In the genomic region with DNA sequence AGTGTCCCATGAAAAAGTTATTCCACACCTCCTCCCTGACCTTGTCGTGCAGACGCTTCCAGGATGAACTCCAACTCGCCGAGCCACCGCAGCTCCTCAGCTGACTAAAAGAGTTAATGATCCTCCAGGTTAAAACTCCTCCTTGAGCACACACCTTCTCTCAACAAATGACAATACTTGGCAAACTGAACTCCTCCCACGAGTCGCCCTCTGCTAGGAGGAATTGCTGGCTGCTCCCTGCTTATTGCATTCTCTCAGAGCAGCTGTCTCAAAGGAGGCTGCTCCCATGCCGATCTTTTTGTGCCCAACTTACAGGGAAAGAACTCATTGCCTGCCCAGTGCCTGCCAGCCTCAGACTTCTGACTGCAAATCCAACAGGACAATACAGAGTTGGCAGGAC, we compare ENCODE assay signal across 13 cellular contexts. TPM values are rescaled to one million over a fixed set of nuclear protein-coding genes. Genes with fewer than 3 reads are reported as not detected.
DNase-seq lines count a peak whose midpoint lies in the region; ATAC-seq and TF ChIP-seq lines count a peak whose summit lies in the region.
"Had no signal": no experiment of that assay in that cellular context is flagged by ENCODE, and none has a peak within 500 bp of the region (broad histone marks: within the 10 kb centered on the region; RNA-seq: fewer than 3 reads in every experiment).

A gene with protein sequence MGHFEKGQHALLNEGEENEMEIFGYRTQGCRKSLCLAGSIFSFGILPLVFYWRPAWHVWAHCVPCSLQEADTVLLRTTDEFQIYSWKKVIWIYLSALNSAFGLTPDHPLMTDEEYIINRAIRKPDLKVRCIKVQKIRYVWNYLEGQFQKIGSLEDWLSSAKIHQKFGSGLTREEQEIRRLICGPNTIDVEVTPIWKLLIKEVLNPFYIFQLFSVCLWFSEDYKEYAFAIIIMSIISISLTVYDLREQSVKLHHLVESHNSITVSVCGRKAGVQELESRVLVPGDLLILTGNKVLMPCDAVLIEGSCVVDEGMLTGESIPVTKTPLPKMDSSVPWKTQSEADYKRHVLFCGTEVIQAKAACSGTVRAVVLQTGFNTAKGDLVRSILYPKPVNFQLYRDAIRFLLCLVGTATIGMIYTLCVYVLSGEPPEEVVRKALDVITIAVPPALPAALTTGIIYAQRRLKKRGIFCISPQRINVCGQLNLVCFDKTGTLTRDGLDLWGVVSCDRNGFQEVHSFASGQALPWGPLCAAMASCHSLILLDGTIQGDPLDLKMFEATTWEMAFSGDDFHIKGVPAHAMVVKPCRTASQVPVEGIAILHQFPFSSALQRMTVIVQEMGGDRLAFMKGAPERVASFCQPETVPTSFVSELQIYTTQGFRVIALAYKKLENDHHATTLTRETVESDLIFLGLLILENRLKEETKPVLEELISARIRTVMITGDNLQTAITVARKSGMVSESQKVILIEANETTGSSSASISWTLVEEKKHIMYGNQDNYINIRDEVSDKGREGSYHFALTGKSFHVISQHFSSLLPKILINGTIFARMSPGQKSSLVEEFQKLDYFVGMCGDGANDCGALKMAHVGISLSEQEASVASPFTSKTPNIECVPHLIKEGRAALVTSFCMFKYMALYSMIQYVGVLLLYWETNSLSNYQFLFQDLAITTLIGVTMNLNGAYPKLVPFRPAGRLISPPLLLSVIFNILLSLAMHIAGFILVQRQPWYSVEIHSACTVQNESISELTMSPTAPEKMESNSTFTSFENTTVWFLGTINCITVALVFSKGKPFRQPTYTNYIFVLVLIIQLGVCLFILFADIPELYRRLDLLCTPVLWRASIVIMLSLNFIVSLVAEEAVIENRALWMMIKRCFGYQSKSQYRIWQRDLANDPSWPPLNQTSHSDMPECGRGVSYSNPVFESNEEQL (minus strand): TSS at position 106 of the 400 bp plus-strand sequence. CDS start 96 bp downstream, at position 10.

- H3K4me3 ChIP-seq in Panc1 (ENCODE audit: low read depth in 2 of 2, low read length in 2 of 2) (no peak within 1 kb of the TSS), esophagus (ENCODE audit: low read depth in 1 of 2, low read length in 2 of 2) (peak within 1 kb of the TSS; percentile 35 to 45), thyroid gland (replicated peaks in 1 of 3) (peak within 1 kb of the TSS; percentile 25 to 32 (median 26))
- H3K4me3 ChIP-seq: psoas muscle had no signal

- H3K9me3 Mint-ChIP-seq in glutamatergic neuron (ENCODE audit: unreplicated experiment) = no peaks in the 10 kb centered on the region
- H3K9me3 Mint-ChIP-seq: activated CD8-positive, alpha-beta T cell treated with anti-CD3 and anti-CD28 coated beads for 36 hours; CD4-positive, alpha-beta T cell; stimulated activated naive CD8-positive, alpha-beta T cell treated with anti-CD3 and anti-CD28 coated beads, Interleukin-15, amount 100 ng/mL, for 72 hours; T-helper 1 cell treated with Interleukin-12 subunit alpha and Interleukin-12 subunit beta and Interleukin-4 antibody, amounts not matched to agents 30 μg/mL and 1 μg/mL, for 36 hours had no signal

- POLR2A ChIA-PET in Panc1 (lab: Charles Lee) = no interaction called here

- no peak within 1 kb of the TSS for H3K4me3 Mint-ChIP-seq in glutamatergic neuron (ENCODE audit: unreplicated experiment)
- H3K4me3 Mint-ChIP-seq: activated CD8-positive, alpha-beta T cell treated with anti-CD3 and anti-CD28 coated beads for 36 hours; CD4-positive, alpha-beta T cell; stimulated activated naive CD8-positive, alpha-beta T cell treated with anti-CD3 and anti-CD28 coated beads, Interleukin-15, amount 100 ng/mL, for 72 hours; T-helper 1 cell treated with Interleukin-12 subunit alpha and Interleukin-12 subunit beta and Interleukin-4 antibody, amounts not matched to agents 30 μg/mL and 1 μg/mL, for 36 hours had no signal

- BruUV-seq in Panc1 (replicated peaks; lab: Mats Ljungman, UMichigan) = no TSS peak

- H3K27me3 ChIP-seq in Panc1 (ENCODE audit: control insufficient read depth, insufficient read depth, low read length) (peaks cover 10% of the 10 kb centered on the region), esophagus (ENCODE audit: control insufficient read depth in 1 of 2, insufficient read depth in 2 of 2, low read length in 2 of 2) (no peaks in the 10 kb centered on the region), thyroid gland (no peaks in the 10 kb centered on the region)

- H3K9me3 ChIP-seq in Panc1 (ENCODE audit: control insufficient read depth, insufficient read depth, low read depth, low read length) = no peaks in the 10 kb centered on the region
- H3K9me3 ChIP-seq in esophagus (ENCODE audit: control insufficient read depth in 2 of 2, insufficient read depth in 1 of 2, low read depth in 1 of 2, low read length in 1 of 2) = no peaks in the 10 kb centered on the region
- no peaks in the 10 kb centered on the region for H3K9me3 ChIP-seq in thyroid gland
- H3K9me3 ChIP-seq: psoas muscle had no signal

- no peaks in the 10 kb centered on the region for H3K4me1 Mint-ChIP-seq in glutamatergic neuron (ENCODE audit: low read depth, unreplicated experiment)
- H3K4me1 Mint-ChIP-seq: stimulated activated naive CD8-positive, alpha-beta T cell treated with anti-CD3 and anti-CD28 coated beads, Interleukin-15, amount 100 ng/mL, for 72 hours had no signal

- intact Hi-C loops in Panc1 (cut with micrococcal nuclease; ENCODE audit: unreplicated experiment) (no loop called here), thyroid gland (cut with DNase I) (no loop called here), Right ventricle myocardium inferior (cut with DNase I) (no loop called here)

- TF ChIP-seq CTCF in Panc1 (IDR thresholded peaks at IDR 0.05) = no peak
- no peak for TF ChIP-seq CTCF in thyroid gland (IDR thresholded peaks at IDR 0.05)
- no peak for TF ChIP-seq CTCF in glutamatergic neuron (IDR thresholded peaks at IDR 0.05; ENCODE audit: partially characterized antibody, unreplicated experiment)

- ATAC-seq in Panc1 (peak; percentile 42; the same call in 1 of the 2 replicates), Right ventricle myocardium inferior (no peak)
- ATAC-seq: activated CD8-positive, alpha-beta T cell treated with anti-CD3 and anti-CD28 coated beads for 36 hours; psoas muscle; stimulated activated naive CD8-positive, alpha-beta T cell treated with anti-CD3 and anti-CD28 coated beads, Interleukin-15, amount 100 ng/mL, for 72 hours had no signal

- H3K27ac Mint-ChIP-seq in glutamatergic neuron (ENCODE audit: unreplicated experiment) = no peak within 1 kb of the TSS
- H3K27ac Mint-ChIP-seq: activated CD8-positive, alpha-beta T cell treated with anti-CD3 and anti-CD28 coated beads for 36 hours; CD4-positive, alpha-beta T cell; stimulated activated naive CD8-positive, alpha-beta T cell treated with anti-CD3 and anti-CD28 coated beads, Interleukin-15, amount 100 ng/mL, for 72 hours; T-helper 1 cell treated with Interleukin-12 subunit alpha and Interleukin-12 subunit beta and Interleukin-4 antibody, amounts not matched to agents 30 μg/mL and 1 μg/mL, for 36 hours had no signal

- H3K4me1 ChIP-seq in Panc1 (ENCODE audit: control insufficient read depth, insufficient read depth, low read length) = no peaks in the 10 kb centered on the region
- no peaks in the 10 kb centered on the region for H3K4me1 ChIP-seq in esophagus (ENCODE audit: control insufficient read depth in 2 of 2, insufficient read depth in 2 of 2, low read length in 1 of 2)
- H3K4me1 ChIP-seq in thyroid gland = peaks cover 16 to 26% of the 10 kb centered on the region in 2 donors
- H3K4me1 ChIP-seq: psoas muscle had no signal

- in situ Hi-C loops in Panc1 (cut with HindIII; ENCODE audit: low pct_unique_long_range_greater_than_20kb, low sequenced_read_pairs) = no loop called here

- CTCF ChIA-PET in Panc1 (lab: Charles Lee) = no interaction called here

- H3K36me3 ChIP-seq in Panc1 (ENCODE audit: control insufficient read depth, insufficient read depth, low read length) (no peaks in the 10 kb centered on the region), esophagus (ENCODE audit: control insufficient read depth in 2 of 2, insufficient read depth in 2 of 2, low read length in 1 of 2) (no peaks in the 10 kb centered on the region), thyroid gland (no peaks in the 10 kb centered on the region)

- peaks cover 2% of the 10 kb centered on the region for H3K27me3 Mint-ChIP-seq in glutamatergic neuron (ENCODE audit: unreplicated experiment)
- H3K27me3 Mint-ChIP-seq: activated CD8-positive, alpha-beta T cell treated with anti-CD3 and anti-CD28 coated beads for 36 hours; CD4-positive, alpha-beta T cell; stimulated activated naive CD8-positive, alpha-beta T cell treated with anti-CD3 and anti-CD28 coated beads, Interleukin-15, amount 100 ng/mL, for 72 hours had no signal

- TF ChIP-seq POLR2A in thyroid gland (IDR thresholded peaks at IDR 0.05) = peak in 1 of 2 donors; percentile 88

- H3K27ac ChIP-seq in Panc1 (ENCODE audit: low read length) (no peak within 1 kb of the TSS), esophagus (ENCODE audit: low read depth in 2 of 2, low read length in 1 of 2) (peak within 1 kb of the TSS; percentile 75 to 89), thyroid gland (peak within 1 kb of the TSS; percentile 60 to 74 (median 70))
- H3K27ac ChIP-seq: psoas muscle had no signal

- H3K36me3 Mint-ChIP-seq in glutamatergic neuron (ENCODE audit: unreplicated experiment) = no peaks in the 10 kb centered on the region

- DNase-seq in Panc1 (ENCODE audit: low read depth, low spot score) = no peak
- DNase-seq in midbrain (lab: John Stamatoyannopoulos, UW) = peak; percentile 16
- peak; percentile 79 for DNase-seq in thyroid gland
- no peak for DNase-seq in glutamatergic neuron
- no peak for DNase-seq in NCI-H1417 (lab: John Stamatoyannopoulos, UW)
- no peak for DNase-seq in Right ventricle myocardium inferior (ENCODE audit: missing footprints)
- DNase-seq: activated CD8-positive, alpha-beta T cell treated with anti-CD3 and anti-CD28 coated beads for 36 hours; activated gamma-delta T cell treated with Interleukin-2 at 50 U/mL for 16 hours; CD4-positive, alpha-beta T cell; psoas muscle; stimulated activated naive CD8-positive, alpha-beta T cell treated with anti-CD3 and anti-CD28 coated beads, Interleukin-15, amount 100 ng/mL, for 72 hours had no signal

- WGBS in esophagus, 2 donors = 29 to 32% methylated on average over 8 of the region's 8 CpGs
- WGBS in thyroid gland, 2 donors = 21 to 24% methylated on average over 8 of the region's 8 CpGs

RNA-seq across cellular contexts. Expression of the gene that starts here (rescaled TPM):
- total RNA-seq in Panc1 (2021; ENCODE audit: unreplicated experiment) (not detected), thyroid gland (100 to 1,000 TPM; 197 to 348 (median 241) TPM), glutamatergic neuron (ENCODE audit: unreplicated experiment) (0.93 TPM), Right ventricle myocardium inferior (0.38 TPM)
- not detected for polyA plus RNA-seq in Panc1 (2012; ENCODE audit: insufficient read length)
- polyA plus RNA-seq in esophagus = 10 to 100 TPM; 24.9 to 28.4 TPM

Comparison
In these comparisons a context has a peak if more than half of its experiments do, and no peak if none do; other contexts are left out.
1. RNA of the gene that starts here (total RNA-seq): 197 to 348 TPM in thyroid gland; 0.93 TPM in glutamatergic neuron (single experiment), 0.38 TPM in Right ventricle myocardium inferior (single experiment) and not detected in Panc1 (single experiment); every median in the first group is over 100 times any median in the second.
2. Peak in ATAC-seq in Panc1; RNA of the gene not detected or under 1 TPM.
3. DNase-seq: peak in midbrain (single experiment) and thyroid gland (2 of 2); none in Panc1 (single experiment), glutamatergic neuron (single experiment), NCI-H1417 (0 of 3) and Right ventricle myocardium inferior (single experiment).
4. H3K4me3 ChIP-seq: peak in esophagus (2 of 2) and thyroid gland (3 of 3); none in Panc1 (0 of 2).